ENCODE assay signal across 11 cellular contexts in genomic region chr17:83064732-83065659, GRCh38. TPM values are rescaled to one million over a fixed set of nuclear protein-coding genes. Genes with fewer than 3 reads are reported as not detected.
DNase-seq lines count a peak whose midpoint lies in the region; ATAC-seq and TF ChIP-seq lines count a peak whose summit lies in the region.
"Had no signal": no experiment of that assay in that cellular context is flagged by ENCODE, and none has a peak within 500 bp of the region (broad histone marks: within the 10 kb centered on the region; RNA-seq: fewer than 3 reads in every experiment).

No MANE protein-coding gene starts in this region.

- no peaks in the 10 kb centered on the region for H3K27me3 ChIP-seq in lung (ENCODE audit: control insufficient read depth, insufficient read depth)
- H3K27me3 ChIP-seq: SJSA1 had no signal

- H3K36me3 ChIP-seq in lung (ENCODE audit: control insufficient read depth in 2 of 2, insufficient read depth in 2 of 2, low read length in 2 of 2), result no peaks in the 10 kb centered on the region
- H3K36me3 ChIP-seq: SJSA1 had no signal

- ATAC-seq in lung (ENCODE audit: insufficient read depth, low FRiP score) (no peak), HG02642 (IDR thresholded peaks at IDR 0.05; ENCODE audit: poor library complexity, unreplicated experiment) (no peak), HG03378 (IDR thresholded peaks at IDR 0.05; ENCODE audit: unreplicated experiment) (no peak)
- ATAC-seq: stimulated activated naive B cell treated with anti-CD40 and anti-IgM and Interleukin-4, amounts not matched to agents 10 μg/mL and 1 μg/mL and 100 μg/mL, for 72 hours had no signal

- peaks cover 15% of the 10 kb centered on the region for H3K4me1 Mint-ChIP-seq in type B pancreatic cell (ENCODE audit: unreplicated experiment)

- H3K27me3 Mint-ChIP-seq in type B pancreatic cell, result no peaks in the 10 kb centered on the region

- H3K4me3 Mint-ChIP-seq in type B pancreatic cell, result no peak overlapping the region
- H3K4me3 Mint-ChIP-seq: stimulated activated naive B cell treated with anti-CD40 and anti-IgM and Interleukin-4, amounts not matched to agents 10 μg/mL and 1 μg/mL and 100 μg/mL, for 72 hours had no signal

- H3K9me3 ChIP-seq in lung (ENCODE audit: control insufficient read depth in 2 of 2, insufficient read depth in 1 of 2, low read length in 1 of 2), result peaks cover 0 to 2% of the 10 kb centered on the region in 2 donors

- H3K36me3 Mint-ChIP-seq in type B pancreatic cell, result peaks cover 3% of the 10 kb centered on the region
- H3K36me3 Mint-ChIP-seq: stimulated activated naive B cell treated with anti-CD40 and anti-IgM and Interleukin-4, amounts not matched to agents 10 μg/mL and 1 μg/mL and 100 μg/mL, for 72 hours had no signal

- peak; percentile 54 for DNase-seq in activated effector memory CD4-positive, alpha-beta T cell treated with anti-CD3 and anti-CD28 coated beads, Interleukin-2, amount 50 U/mL, for 16 hours
- DNase-seq in activated effector memory CD4-positive, alpha-beta T cell treated with Interleukin-2 at 50 U/mL for 16 hours, result no peak
- DNase-seq in T47D (ENCODE audit: low read depth in 1 of 2, low spot score in 1 of 2), result peak; percentile 69 to 93
- peak; percentile 75 for DNase-seq in lung (ENCODE audit: low spot score)
- DNase-seq in type B pancreatic cell (ENCODE audit: extremely low spot score, unreplicated experiment), result peak; percentile 66
- DNase-seq in NCI-H2107 (lab: John Stamatoyannopoulos, UW), result no peak
- DNase-seq: mesendoderm; stimulated activated naive B cell treated with anti-CD40 and anti-IgM and Interleukin-4, amounts not matched to agents 10 μg/mL and 1 μg/mL and 100 μg/mL, for 72 hours had no signal

- H3K4me1 ChIP-seq in lung (ENCODE audit: control insufficient read depth in 2 of 2, insufficient read depth in 2 of 2, low read length in 2 of 2), result peaks cover 0 to 4% of the 10 kb centered on the region in 2 donors
- H3K4me1 ChIP-seq: SJSA1 had no signal

- H3K27ac ChIP-seq in lung (ENCODE audit: low read depth in 1 of 2, low read length in 1 of 2), result no peak overlapping the region
- H3K27ac ChIP-seq: SJSA1 had no signal

- TF ChIP-seq CTCF in lung (IDR thresholded peaks at IDR 0.05; ENCODE audit: control extremely low read depth, extremely low read depth) (no peak), type B pancreatic cell (conservative IDR thresholded peaks at IDR 0.05) (no peak)

- 80 to 86% methylated on average over 37 of the region's 37 CpGs for WGBS in lung, 2 donors

- no peaks in the 10 kb centered on the region for H3K9me3 Mint-ChIP-seq in type B pancreatic cell
- H3K9me3 Mint-ChIP-seq: stimulated activated naive B cell treated with anti-CD40 and anti-IgM and Interleukin-4, amounts not matched to agents 10 μg/mL and 1 μg/mL and 100 μg/mL, for 72 hours had no signal

- in situ Hi-C loops in T47D (cut with HindIII; ENCODE audit: low pct_unique_long_range_greater_than_20kb, low sequenced_read_pairs), result no loop called here

- no peak overlapping the region for H3K4me3 ChIP-seq in lung
- H3K4me3 ChIP-seq: SJSA1 had no signal

- no peak overlapping the region for H3K27ac Mint-ChIP-seq in type B pancreatic cell
- H3K27ac Mint-ChIP-seq: stimulated activated naive B cell treated with anti-CD40 and anti-IgM and Interleukin-4, amounts not matched to agents 10 μg/mL and 1 μg/mL and 100 μg/mL, for 72 hours had no signal

RNA-seq across cellular contexts. Expression of gene METRNL, which starts 14.4 kb away (rescaled TPM):
- total RNA-seq in lung (10 to 100 TPM; 48.9 to 81.1 TPM), type B pancreatic cell (ENCODE audit: low replicate concordance) (76.2 and 145 TPM in 2 replicates)
- polyA plus RNA-seq in lung, result 100 to 1,000 TPM in 1 of 2 donors, 10 to 100 TPM in 1; 48.2 to 181 TPM

Comparison
In these comparisons a context has a peak if more than half of its experiments do, and no peak if none do; other contexts are left out.
1. DNase-seq: peak in activated effector memory CD4-positive, alpha-beta T cell treated with anti-CD3 and anti-CD28 coated beads, Interleukin-2, amount 50 U/mL, for 16 hours (single experiment), T47D (2 of 2), lung (single experiment) and type B pancreatic cell (single experiment); none in activated effector memory CD4-positive, alpha-beta T cell treated with Interleukin-2 at 50 U/mL for 16 hours (single experiment) and NCI-H2107 (single experiment).